In the genomic region with DNA sequence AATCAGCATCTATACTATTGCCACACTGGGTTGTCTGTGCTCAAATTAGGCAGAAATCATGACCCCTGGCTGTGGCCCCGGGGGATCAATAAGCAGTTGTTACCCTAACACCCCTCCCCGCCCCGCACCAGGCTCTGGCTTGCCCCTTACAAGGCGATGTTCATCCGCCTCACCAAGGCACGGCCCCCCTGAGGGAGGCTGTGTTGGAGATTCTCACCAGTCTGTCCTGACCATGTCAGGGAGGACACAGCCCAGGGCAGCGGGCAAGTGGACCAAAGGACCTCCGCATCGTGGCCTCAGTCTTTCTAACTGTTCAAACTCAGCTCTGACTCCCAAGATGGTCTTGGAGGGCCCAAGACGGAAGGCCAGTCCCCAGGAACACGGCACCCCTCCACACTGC, we compare ENCODE assay signal across 31 cellular contexts.
"Had no signal": no experiment of that assay in that cellular context is flagged by ENCODE, and none has a peak within 500 bp of the region (broad histone marks: within the 10 kb centered on the region; RNA-seq: fewer than 3 reads in every experiment).

No MANE protein-coding gene starts in this region.

- H3K27ac ChIP-seq: dorsolateral prefrontal cortex, esophagus muscularis mucosa, foreskin keratinocyte, gastroesophageal sphincter, hepatocyte, ovary, right lobe of liver, stomach, thyroid gland, upper lobe of left lung, vagina had no signal

- H3K4me2 ChIP-seq: hepatocyte had no signal

- H3K9me3 ChIP-seq: esophagus muscularis mucosa, gastroesophageal sphincter, heart left ventricle, mucosa of descending colon, ovary, right lobe of liver, stomach, thyroid gland, upper lobe of left lung, vagina had no signal

- H3K36me3 Mint-ChIP-seq: memory B cell; mesothelial cell of epicardium; naive B cell; natural killer cell treated with Interleukin-12 subunit alpha and Interleukin-12 subunit beta and Interleukin-15 and Interleukin-18, amount 100 ng/mL, for 72 hours; stimulated activated naive B cell treated with anti-CD40 and anti-IgM and Interleukin-4, amounts not matched to agents 10 μg/mL and 1 μg/mL and 100 μg/mL, for 72 hours had no signal

- H3K9me3 Mint-ChIP-seq: endodermal cell; memory B cell; mesothelial cell of epicardium; naive B cell; natural killer cell treated with Interleukin-12 subunit alpha and Interleukin-12 subunit beta and Interleukin-15 and Interleukin-18, amount 100 ng/mL, for 72 hours; neural crest cell; stimulated activated naive B cell treated with anti-CD40 and anti-IgM and Interleukin-4, amounts not matched to agents 10 μg/mL and 1 μg/mL and 100 μg/mL, for 72 hours had no signal

- H3K4me3 Mint-ChIP-seq: endodermal cell; memory B cell; mesothelial cell of epicardium; naive B cell; natural killer cell treated with Interleukin-12 subunit alpha and Interleukin-12 subunit beta and Interleukin-15 and Interleukin-18, amount 100 ng/mL, for 72 hours; neural crest cell; stimulated activated naive B cell treated with anti-CD40 and anti-IgM and Interleukin-4, amounts not matched to agents 10 μg/mL and 1 μg/mL and 100 μg/mL, for 72 hours had no signal

- ATAC-seq: foreskin keratinocyte; gastroesophageal sphincter; left lobe of liver; mucosa of descending colon; stimulated activated naive B cell treated with anti-CD40 and anti-IgM and Interleukin-4, amounts not matched to agents 10 μg/mL and 1 μg/mL and 100 μg/mL, for 72 hours had no signal

- H3K36me3 ChIP-seq: esophagus muscularis mucosa, gastroesophageal sphincter, heart left ventricle, ovary, right lobe of liver, stomach, thyroid gland, upper lobe of left lung, vagina had no signal

- H3K4me3 ChIP-seq: dorsolateral prefrontal cortex, esophagus muscularis mucosa, gastroesophageal sphincter, hepatocyte, lung, mucosa of descending colon, ovary, right lobe of liver, stomach, thyroid gland, upper lobe of left lung, vagina had no signal

- H3K27ac Mint-ChIP-seq: endodermal cell; memory B cell; mesothelial cell of epicardium; natural killer cell treated with Interleukin-12 subunit alpha and Interleukin-12 subunit beta and Interleukin-15 and Interleukin-18, amount 100 ng/mL, for 72 hours; stimulated activated naive B cell treated with anti-CD40 and anti-IgM and Interleukin-4, amounts not matched to agents 10 μg/mL and 1 μg/mL and 100 μg/mL, for 72 hours had no signal

- H3K27me3 ChIP-seq: foreskin keratinocyte, hepatocyte, ovary, right lobe of liver, thyroid gland, upper lobe of left lung, vagina had no signal

- DNase-seq: cerebellar nuclear complex; cortex of kidney; dorsolateral prefrontal cortex; effector CD8-positive, alpha-beta T cell; endodermal cell; foreskin keratinocyte; heart left ventricle; kidney; mucosa of descending colon; naive B cell; nucleus accumbens; ovary; retina; right lobe of liver; small intestine; stimulated activated CD4-positive, alpha-beta T cell treated with anti-CD3 and anti-CD28 coated beads, Interleukin-15, amount 100 ng/mL, for 24 hours; stimulated activated CD4-positive, alpha-beta T cell treated with anti-CD3 and anti-CD28 coated beads, Interleukin-2, amount 100 ng/mL, for 48 hours; stimulated activated naive B cell treated with anti-CD40 and anti-IgM and Interleukin-4, amounts not matched to agents 10 μg/mL and 1 μg/mL and 100 μg/mL, for 72 hours; stomach; thyroid gland had no signal

- H3K4me1 Mint-ChIP-seq: endodermal cell; memory B cell; naive B cell; stimulated activated naive B cell treated with anti-CD40 and anti-IgM and Interleukin-4, amounts not matched to agents 10 μg/mL and 1 μg/mL and 100 μg/mL, for 72 hours had no signal

- H3K4me1 ChIP-seq: esophagus muscularis mucosa, foreskin keratinocyte, gastroesophageal sphincter, right lobe of liver, stomach, thyroid gland, vagina had no signal

- H3K79me2 ChIP-seq: hepatocyte had no signal

- H2AFZ ChIP-seq: hepatocyte had no signal

- FAIRE-seq: kidney, small intestine had no signal
